17 cellular contexts compared by ENCODE assay signal in genomic region chr6:97401533-97401932, GRCh38.
DNase-seq lines count a peak whose midpoint lies in the region; ATAC-seq and TF ChIP-seq lines count a peak whose summit lies in the region.
"Had no signal": no experiment of that assay in that cellular context is flagged by ENCODE, and none has a peak within 500 bp of the region (broad histone marks: within the 10 kb centered on the region; RNA-seq: fewer than 3 reads in every experiment).

No MANE protein-coding gene starts in this region.

- H3K4me2 ChIP-seq in neuronal stem cell (ENCODE audit: insufficient read depth, low read length, poor library complexity, severe bottlenecking) (no peak overlapping the region), PC-3 (ENCODE audit: low read length) (no peak overlapping the region)

- H3K9me2 ChIP-seq in PC-3 (replicated peaks; ENCODE audit: low read length) = no peaks in the 10 kb centered on the region

- H3K36me3 ChIP-seq in neuronal stem cell (replicated peaks in 1 of 2; ENCODE audit: control insufficient read depth in 2 of 2, insufficient read depth in 2 of 2, low read length in 2 of 2) = no peaks in the 10 kb centered on the region
- H3K36me3 ChIP-seq in PC-3 (ENCODE audit: low read depth, low read length) = no peaks in the 10 kb centered on the region
- H3K36me3 ChIP-seq: stomach had no signal

- H3K23ac ChIP-seq in neuronal stem cell (ENCODE audit: low read depth, low read length, poor library complexity) = no peak overlapping the region

- H4K91ac ChIP-seq in neuronal stem cell (ENCODE audit: low read depth, low read length, poor library complexity) = no peak overlapping the region

- BruUV-seq in PC-3 (replicated peaks; lab: Mats Ljungman, UMichigan) = no TSS peak

- no peak overlapping the region for H3K4ac ChIP-seq in neuronal stem cell (ENCODE audit: low read length)

- H3K4me3 ChIP-seq in epithelial cell of esophagus (ENCODE audit: low read length) (no peak overlapping the region), neuronal stem cell (ENCODE audit: low read length in 2 of 2) (no peak overlapping the region), PC-3 (ENCODE audit: low read length) (no peak overlapping the region)
- H3K4me3 ChIP-seq: stomach had no signal

- no peak overlapping the region for H3K14ac ChIP-seq in neuronal stem cell (ENCODE audit: low read length)

- no peak overlapping the region for H2BK5ac ChIP-seq in neuronal stem cell (ENCODE audit: low read length)

- no peak for ATAC-seq in PC-3

- H3K4me1 ChIP-seq in neuronal stem cell (ENCODE audit: control insufficient read depth in 2 of 2, insufficient read depth in 1 of 2, low read depth in 1 of 2, low read length in 2 of 2) (peaks cover 0 to 3% of the 10 kb centered on the region in 2 donors), PC-3 (ENCODE audit: insufficient read depth, low read length) (no peaks in the 10 kb centered on the region)
- H3K4me1 ChIP-seq: parathyroid adenoma, stomach had no signal

- peak overlapping the region; percentile 1 for H2AFZ ChIP-seq in neuronal stem cell (ENCODE audit: low read length)
- no peak overlapping the region for H2AFZ ChIP-seq in PC-3 (ENCODE audit: low read length)
- H2AFZ ChIP-seq: parathyroid adenoma had no signal

- peak; percentile 6 for DNase-seq in GM03348 (ENCODE audit: low spot score)
- DNase-seq in NCI-H226 = peak; percentile 53
- DNase-seq in epithelial cell of esophagus (ENCODE audit: low read depth) = peak; percentile 16
- no peak for DNase-seq in neuronal stem cell (ENCODE audit: low spot score)
- no peak for DNase-seq in PC-3
- no peak for DNase-seq in NCI-H1105 treated with DMSO at 0.1 percent for 48 hours (lab: John Stamatoyannopoulos, UW)
- DNase-seq in MV-4-11 (lab: John Stamatoyannopoulos, UW) = no peak
- DNase-seq: activated CD8-positive, alpha-beta memory T cell treated with anti-CD3 and anti-CD28 coated beads, Interleukin-2, amount 50 U/mL, for 4 hours; activated naive CD4-positive, alpha-beta T cell treated with anti-CD3 and anti-CD28 coated beads, Interleukin-2, amount 10 ng/mL, durations not matched to agents 7 days and 5 days; CD4-positive, alpha-beta T cell; Kasumi-1; NCI-H1694 treated with DMSO at 0.1 percent for 48 hours; NCI-H748 treated with DMSO at 0.1 percent for 48 hours; RPMI8226; stomach had no signal

- POLR2A ChIA-PET in PC-3 (lab: Charles Lee; ENCODE audit: unreplicated experiment) = no interaction called here

- H3K27ac ChIP-seq in neuronal stem cell (replicated peaks; ENCODE audit: low read length) (no peak overlapping the region), PC-3 (ENCODE audit: low read length) (no peak overlapping the region)
- H3K27ac ChIP-seq: HL-60, parathyroid adenoma, stomach had no signal

- no peaks in the 10 kb centered on the region for H3K9me3 ChIP-seq in neuronal stem cell (replicated peaks in 1 of 2; ENCODE audit: control insufficient read depth in 2 of 2, insufficient read depth in 1 of 2, low read depth in 1 of 2, low read length in 2 of 2)
- H3K9me3 ChIP-seq in PC-3 (ENCODE audit: low read length) = no peaks in the 10 kb centered on the region

- H3K79me2 ChIP-seq in PC-3 (ENCODE audit: low read length) = no peaks in the 10 kb centered on the region
- H3K79me2 ChIP-seq: parathyroid adenoma had no signal

- no peak overlapping the region for H2AK5ac ChIP-seq in neuronal stem cell (ENCODE audit: low read depth, low read length)

- no CpG with 5 or more reads among the region's 2 CpGs for whole genome bisulfite sequencing in neuronal stem cell (ENCODE audit: extremely low coverage in 2 of 2, insufficient read length in 2 of 2, insufficient replicate concordance in 1 of 2), 2 donors

- TF ChIP-seq CTCF in epithelial cell of esophagus (IDR thresholded peaks at IDR 0.05; ENCODE audit: insufficient read depth, low read depth, low read length, missing control alignments) (no peak), PC-3 (conservative IDR thresholded peaks at IDR 0.05; ENCODE audit: low read depth, low read length) (no peak)

- no peaks in the 10 kb centered on the region for H3K27me3 ChIP-seq in neuronal stem cell (ENCODE audit: control insufficient read depth in 3 of 3, insufficient read depth in 3 of 3, low read depth in 1 of 3, low read length in 3 of 3)
- peaks cover 13% of the 10 kb centered on the region; the same call in 1 of the 2 replicates for H3K27me3 ChIP-seq in PC-3 (ENCODE audit: low read length)
- H3K27me3 ChIP-seq: stomach had no signal

- intact Hi-C loops in PC-3 (cut with micrococcal nuclease) = no loop called here

- H2BK15ac ChIP-seq in neuronal stem cell (ENCODE audit: low read length) = no peak overlapping the region

- H4K8ac ChIP-seq in neuronal stem cell (ENCODE audit: low read depth, low read length) = no peak overlapping the region

- H3K9ac ChIP-seq in neuronal stem cell (ENCODE audit: low read depth, low read length, poor library complexity) (no peak overlapping the region), PC-3 (ENCODE audit: low read length) (no peak overlapping the region)
- H3K9ac ChIP-seq: parathyroid adenoma had no signal

- no peaks in the 10 kb centered on the region for H4K20me1 ChIP-seq in PC-3 (ENCODE audit: low read length)

- H3K18ac ChIP-seq in neuronal stem cell (ENCODE audit: low read length) = no peak overlapping the region

- no peaks in the 10 kb centered on the region for H3F3A ChIP-seq in PC-3 (ENCODE audit: low read length, unreplicated experiment)

- no peak overlapping the region for H2BK120ac ChIP-seq in neuronal stem cell (ENCODE audit: low read depth, low read length)

- CTCF ChIA-PET in PC-3 (lab: Charles Lee) = no interaction called here

- H2BK12ac ChIP-seq in neuronal stem cell (ENCODE audit: low read length) = no peak overlapping the region

- no peaks in the 10 kb centered on the region for H3K79me1 ChIP-seq in neuronal stem cell (ENCODE audit: low read depth, low read length)

Comparison
In these comparisons a context has a peak if more than half of its experiments do, and no peak if none do; other contexts are left out.
1. DNase-seq: peak in GM03348 (single experiment), NCI-H226 (single experiment) and epithelial cell of esophagus (single experiment); none in neuronal stem cell (single experiment), PC-3 (single experiment), NCI-H1105 treated with DMSO at 0.1 percent for 48 hours (single experiment) and MV-4-11 (single experiment).